ENCODE assay signal across 30 cellular contexts in the genomic region with DNA sequence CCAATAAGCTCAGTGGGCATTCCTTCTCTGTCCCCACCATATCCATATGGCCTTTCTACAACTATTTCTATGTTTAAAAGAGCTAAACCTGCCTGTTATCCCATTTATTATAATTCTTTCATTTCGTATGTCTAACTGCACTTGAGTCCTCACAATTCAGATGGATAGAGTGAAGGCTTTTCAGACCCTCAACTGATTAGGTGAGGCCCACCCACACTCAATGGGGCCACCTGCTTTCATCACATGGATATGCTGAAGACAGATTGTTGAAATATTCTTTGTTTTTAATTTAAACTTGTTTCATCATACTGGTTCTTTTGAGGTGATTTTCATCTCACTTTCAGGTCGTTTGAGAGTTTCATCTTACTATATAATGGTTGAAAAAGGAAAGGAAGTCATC. TPM values are rescaled to one million over a fixed set of nuclear protein-coding genes. Genes with fewer than 3 reads are reported as not detected.
"Had no signal": no experiment of that assay in that cellular context is flagged by ENCODE, and none has a peak within 500 bp of the region (broad histone marks: within the 10 kb centered on the region; RNA-seq: fewer than 3 reads in every experiment).

No MANE protein-coding gene starts in this region.

- H3K79me2 ChIP-seq: parathyroid adenoma had no signal

- H3K27ac ChIP-seq: neutrophil, ovary, parathyroid adenoma, psoas muscle, right lobe of liver, sigmoid colon, stomach, testis, tibial artery, transverse colon, upper lobe of left lung, vagina had no signal

- H3K4me1 ChIP-seq: parathyroid adenoma, psoas muscle, right lobe of liver, testis had no signal

- DNase-seq: naive B cell; naive thymus-derived CD8-positive, alpha-beta T cell; nephron progenitor cell; nucleus accumbens; ovary; posterior cingulate gyrus; psoas muscle; right cardiac atrium; right lobe of liver; sigmoid colon; small intestine; stimulated activated CD4-positive, alpha-beta T cell treated with anti-CD3 and anti-CD28 coated beads, Interleukin-15, amount 100 ng/mL, for 24 hours; stimulated activated CD4-positive, alpha-beta T cell treated with anti-CD3 and anti-CD28 coated beads, Interleukin-2, amount 100 ng/mL, for 24 hours; stimulated activated CD4-positive, alpha-beta T cell treated with anti-CD3 and anti-CD28 coated beads, Interleukin-2, amount 100 ng/mL, for 48 hours; stimulated activated CD4-positive, alpha-beta T cell treated with anti-CD3 and anti-CD28 coated beads, Interleukin-4, amount 100 ng/mL, for 24 hours; stimulated activated naive B cell treated with anti-CD40 and anti-IgM and Interleukin-4, amounts not matched to agents 10 μg/mL and 1 μg/mL and 100 μg/mL, for 72 hours; stimulated activated naive CD4-positive, alpha-beta T cell treated with Interleukin-2 at 50 U/mL for 16 hours; stomach; testis; tibial artery; transverse colon; upper lobe of left lung had no signal

- H3K27ac Mint-ChIP-seq: naive B cell; naive thymus-derived CD8-positive, alpha-beta T cell; natural killer cell treated with Interleukin-12 subunit alpha and Interleukin-12 subunit beta and Interleukin-15 and Interleukin-18, amount 100 ng/mL, for 72 hours; nephron progenitor cell; progenitor cell of endocrine pancreas; stimulated activated effector memory CD8-positive, alpha-beta T cell treated with anti-CD3 and anti-CD28 coated beads, Interleukin-12 subunit alpha, Interleukin-12 subunit beta, amount 100 ng/mL, for 72 hours; stimulated activated naive B cell treated with anti-CD40 and anti-IgM and Interleukin-4, amounts not matched to agents 10 μg/mL and 1 μg/mL and 100 μg/mL, for 72 hours had no signal

- H2AFZ ChIP-seq: parathyroid adenoma had no signal

- H3K4me3 Mint-ChIP-seq: naive B cell; naive thymus-derived CD8-positive, alpha-beta T cell; natural killer cell treated with Interleukin-12 subunit alpha and Interleukin-12 subunit beta and Interleukin-15 and Interleukin-18, amount 100 ng/mL, for 72 hours; nephron progenitor cell; neural crest cell; stimulated activated effector memory CD8-positive, alpha-beta T cell treated with anti-CD3 and anti-CD28 coated beads, Interleukin-12 subunit alpha, Interleukin-12 subunit beta, amount 100 ng/mL, for 72 hours; stimulated activated naive B cell treated with anti-CD40 and anti-IgM and Interleukin-4, amounts not matched to agents 10 μg/mL and 1 μg/mL and 100 μg/mL, for 72 hours had no signal

- H3K9ac ChIP-seq: parathyroid adenoma had no signal

- H3K36me3 Mint-ChIP-seq: naive B cell; natural killer cell treated with Interleukin-12 subunit alpha and Interleukin-12 subunit beta and Interleukin-15 and Interleukin-18, amount 100 ng/mL, for 72 hours; stimulated activated effector memory CD8-positive, alpha-beta T cell treated with anti-CD3 and anti-CD28 coated beads, Interleukin-12 subunit alpha, Interleukin-12 subunit beta, amount 100 ng/mL, for 72 hours had no signal

- H3K4me3 ChIP-seq: ovary, psoas muscle, right lobe of liver, sigmoid colon, stomach, testis, tibial artery, transverse colon, upper lobe of left lung, vagina had no signal

- H3K9me3 Mint-ChIP-seq: natural killer cell treated with Interleukin-12 subunit alpha and Interleukin-12 subunit beta and Interleukin-15 and Interleukin-18, amount 100 ng/mL, for 72 hours; stimulated activated effector memory CD8-positive, alpha-beta T cell treated with anti-CD3 and anti-CD28 coated beads, Interleukin-12 subunit alpha, Interleukin-12 subunit beta, amount 100 ng/mL, for 72 hours had no signal

- FAIRE-seq: small intestine, urothelium cell line had no signal

- H3K27me3 ChIP-seq: ovary, right lobe of liver, sigmoid colon, testis, tibial artery, upper lobe of left lung, vagina had no signal

- H3K36me3 ChIP-seq: neutrophil, ovary, right lobe of liver, sigmoid colon, stomach, tibial artery, transverse colon, upper lobe of left lung, vagina had no signal

- H3K9me3 ChIP-seq: neutrophil, ovary, psoas muscle, right lobe of liver, sigmoid colon, stomach, testis, tibial artery, transverse colon, upper lobe of left lung, vagina had no signal

RNA-seq across cellular contexts. Expression of a gene that starts 5.7 kb away (rescaled TPM):
- total RNA-seq: naive thymus-derived CD8-positive, alpha-beta T cell; natural killer cell treated with Interleukin-12 subunit alpha and Interleukin-12 subunit beta and Interleukin-15 and Interleukin-18, amount 100 ng/mL, for 72 hours had no signal
- polyA plus RNA-seq: naive thymus-derived CD8-positive, alpha-beta T cell had no signal
